ENCODE assay signal across 1 cellular context in the genomic region with DNA sequence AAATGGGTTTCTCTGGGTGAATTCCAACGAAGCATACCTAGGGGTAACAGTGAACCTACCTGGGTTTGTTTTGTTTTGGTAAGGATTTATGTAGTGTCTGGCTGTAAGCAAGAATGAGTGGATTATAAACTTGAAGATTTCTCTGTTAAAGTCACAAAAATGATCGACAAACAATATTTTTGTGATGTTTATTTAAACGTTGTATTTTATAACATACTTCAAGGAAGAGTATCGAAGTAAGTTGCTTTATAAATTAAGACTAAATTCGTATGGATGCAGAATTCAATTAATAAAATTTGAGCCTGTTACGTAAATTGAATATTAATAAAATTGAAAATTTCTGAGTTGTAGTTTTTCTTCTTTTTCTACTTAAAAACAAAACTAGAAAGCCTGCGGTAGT.
TF ChIP-seq lines count a peak whose summit lies in the region.

No MANE protein-coding gene starts in this region.

TF ChIP-seq in HCT116, 20 proteins besides CTCF, POLR2A, EP300 and RAD21 (continued from another document):
- TF ChIP-seq, protein P1, sequence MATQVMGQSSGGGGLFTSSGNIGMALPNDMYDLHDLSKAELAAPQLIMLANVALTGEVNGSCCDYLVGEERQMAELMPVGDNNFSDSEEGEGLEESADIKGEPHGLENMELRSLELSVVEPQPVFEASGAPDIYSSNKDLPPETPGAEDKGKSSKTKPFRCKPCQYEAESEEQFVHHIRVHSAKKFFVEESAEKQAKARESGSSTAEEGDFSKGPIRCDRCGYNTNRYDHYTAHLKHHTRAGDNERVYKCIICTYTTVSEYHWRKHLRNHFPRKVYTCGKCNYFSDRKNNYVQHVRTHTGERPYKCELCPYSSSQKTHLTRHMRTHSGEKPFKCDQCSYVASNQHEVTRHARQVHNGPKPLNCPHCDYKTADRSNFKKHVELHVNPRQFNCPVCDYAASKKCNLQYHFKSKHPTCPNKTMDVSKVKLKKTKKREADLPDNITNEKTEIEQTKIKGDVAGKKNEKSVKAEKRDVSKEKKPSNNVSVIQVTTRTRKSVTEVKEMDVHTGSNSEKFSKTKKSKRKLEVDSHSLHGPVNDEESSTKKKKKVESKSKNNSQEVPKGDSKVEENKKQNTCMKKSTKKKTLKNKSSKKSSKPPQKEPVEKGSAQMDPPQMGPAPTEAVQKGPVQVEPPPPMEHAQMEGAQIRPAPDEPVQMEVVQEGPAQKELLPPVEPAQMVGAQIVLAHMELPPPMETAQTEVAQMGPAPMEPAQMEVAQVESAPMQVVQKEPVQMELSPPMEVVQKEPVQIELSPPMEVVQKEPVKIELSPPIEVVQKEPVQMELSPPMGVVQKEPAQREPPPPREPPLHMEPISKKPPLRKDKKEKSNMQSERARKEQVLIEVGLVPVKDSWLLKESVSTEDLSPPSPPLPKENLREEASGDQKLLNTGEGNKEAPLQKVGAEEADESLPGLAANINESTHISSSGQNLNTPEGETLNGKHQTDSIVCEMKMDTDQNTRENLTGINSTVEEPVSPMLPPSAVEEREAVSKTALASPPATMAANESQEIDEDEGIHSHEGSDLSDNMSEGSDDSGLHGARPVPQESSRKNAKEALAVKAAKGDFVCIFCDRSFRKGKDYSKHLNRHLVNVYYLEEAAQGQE (IDR thresholded peaks at IDR 0.05; ENCODE audit: low read depth), result no peak
TF ChIP-seq in HCT116: peak in this region for 0.
